ENCODE assay signal across 8 cellular contexts in genomic region chr11:117807482-117808272, GRCh38. TPM values are rescaled to one million over a fixed set of nuclear protein-coding genes. Genes with fewer than 3 reads are reported as not detected.
DNase-seq lines count a peak whose midpoint lies in the region; ATAC-seq and TF ChIP-seq lines count a peak whose summit lies in the region.

No MANE protein-coding gene starts in this region.

- POLR2A ChIA-PET in WTC11 (lab: Charles Lee), result interaction anchor here (1.0 kb wide), 1 partner anchor 10 kb away, joined by 3 read pairs; no protein-coding TSS in a partner anchor

- TF ChIP-seq CTCF in WTC11 (IDR thresholded peaks at IDR 0.05) (peak; percentile 85), cardiac fibroblast (IDR thresholded peaks at IDR 0.05; ENCODE audit: low read depth, low read length) (peak; percentile 87), kidney epithelial cell (IDR thresholded peaks at IDR 0.05; ENCODE audit: insufficient read depth, low read length, poor library complexity, severe bottlenecking) (peak; percentile 72)

- ATAC-seq in WTC11 (peak; percentile 69), HG02970 (IDR thresholded peaks at IDR 0.05; ENCODE audit: low FRiP score, unreplicated experiment) (no peak)

- H3K27ac Mint-ChIP-seq in WTC11, result no peak overlapping the region

- H3K4me3 ChIP-seq in cardiac fibroblast (replicated peaks in 1 of 2; ENCODE audit: low read depth in 2 of 2, low read length in 2 of 2) (no peak overlapping the region), kidney epithelial cell (ENCODE audit: low read depth, low read length) (no peak overlapping the region)

- CTCF ChIA-PET in WTC11 (lab: Charles Lee), result interaction anchor here (0.5 to 4.8 kb wide), 70 partner anchors 9 to 427 kb away, joined by 3 to 122 read pairs (median 4); partner anchors contain the start of genes DSCAML1, FXYD2 and IL10RA

- no peaks in the 10 kb centered on the region for H3K36me3 ChIP-seq in kidney epithelial cell (ENCODE audit: control insufficient read depth, insufficient read depth, low read length)

- H3K4me1 Mint-ChIP-seq in WTC11, result no peaks in the 10 kb centered on the region

- H3K27me3 ChIP-seq in kidney epithelial cell (ENCODE audit: control insufficient read depth, insufficient read depth, low read length), result no peaks in the 10 kb centered on the region

- no peaks in the 10 kb centered on the region for H3K9me3 Mint-ChIP-seq in WTC11

- H3K4me3 Mint-ChIP-seq in WTC11, result no peak overlapping the region

- no peaks in the 10 kb centered on the region for H3K36me3 Mint-ChIP-seq in WTC11

- peak; percentile 58 to 77 for DNase-seq in NCI-H2081 (lab: John Stamatoyannopoulos, UW)
- no peak for DNase-seq in NCI-H2081 treated with DMSO at 0.1 percent for 48 hours (lab: John Stamatoyannopoulos, UW)
- DNase-seq in NCI-H1417 (lab: John Stamatoyannopoulos, UW), result peak; percentile 67 to 87 (median 75)
- DNase-seq in WTC11 (ENCODE audit: low spot score), result peak; percentile 85
- DNase-seq in cardiac fibroblast (ENCODE audit: low read depth in 2 of 2), result peak; percentile 68 to 71
- no peak for DNase-seq in kidney epithelial cell (ENCODE audit: low read depth)
- DNase-seq in stimulated activated CD4-positive, alpha-beta T cell treated with anti-CD3 and anti-CD28 coated beads, Interleukin-2, amount 100 ng/mL, for 24 hours, result peak; percentile 87 to 88

- H3K27me3 Mint-ChIP-seq in WTC11 (ENCODE audit: low read depth), result peaks cover 8% of the 10 kb centered on the region

TF ChIP-seq in WTC11, 78 proteins besides CTCF, POLR2A, EP300 and RAD21:
- TF ChIP-seq, protein P1, sequence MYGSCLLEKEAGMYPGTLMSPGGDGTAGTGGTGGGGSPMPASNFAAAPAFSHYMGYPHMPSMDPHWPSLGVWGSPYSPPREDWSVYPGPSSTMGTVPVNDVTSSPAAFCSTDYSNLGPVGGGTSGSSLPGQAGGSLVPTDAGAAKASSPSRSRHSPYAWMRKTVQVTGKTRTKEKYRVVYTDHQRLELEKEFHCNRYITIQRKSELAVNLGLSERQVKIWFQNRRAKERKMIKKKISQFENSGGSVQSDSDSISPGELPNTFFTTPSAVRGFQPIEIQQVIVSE (CRISPR knock-in tag; IDR thresholded peaks at IDR 0.05; ENCODE audit: borderline replicate concordance), result no peak
- TF ChIP-seq, protein P2, sequence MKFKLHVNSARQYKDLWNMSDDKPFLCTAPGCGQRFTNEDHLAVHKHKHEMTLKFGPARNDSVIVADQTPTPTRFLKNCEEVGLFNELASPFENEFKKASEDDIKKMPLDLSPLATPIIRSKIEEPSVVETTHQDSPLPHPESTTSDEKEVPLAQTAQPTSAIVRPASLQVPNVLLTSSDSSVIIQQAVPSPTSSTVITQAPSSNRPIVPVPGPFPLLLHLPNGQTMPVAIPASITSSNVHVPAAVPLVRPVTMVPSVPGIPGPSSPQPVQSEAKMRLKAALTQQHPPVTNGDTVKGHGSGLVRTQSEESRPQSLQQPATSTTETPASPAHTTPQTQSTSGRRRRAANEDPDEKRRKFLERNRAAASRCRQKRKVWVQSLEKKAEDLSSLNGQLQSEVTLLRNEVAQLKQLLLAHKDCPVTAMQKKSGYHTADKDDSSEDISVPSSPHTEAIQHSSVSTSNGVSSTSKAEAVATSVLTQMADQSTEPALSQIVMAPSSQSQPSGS (CRISPR knock-in tag; IDR thresholded peaks at IDR 0.05; ENCODE audit: borderline replicate concordance, low read depth), result no peak
- no peak for TF ChIP-seq TEAD1 (CRISPR knock-in tag; IDR thresholded peaks at IDR 0.05)
- no peak for TF ChIP-seq ARID4B (CRISPR knock-in tag; IDR thresholded peaks at IDR 0.05; ENCODE audit: borderline replicate concordance)
- no peak for TF ChIP-seq NFE2L1 (CRISPR knock-in tag; IDR thresholded peaks at IDR 0.05)

RNA-seq across cellular contexts. Expression of gene DSCAML1, which starts 10.7 kb away (rescaled TPM):
- 0.25 to 0.90 TPM (median 0.82 TPM) in 3 replicates for total RNA-seq in WTC11 (2021)
- total RNA-seq in kidney epithelial cell, result 0.21 and 3.1 TPM in 2 replicates

RNA-seq across cellular contexts. Expression of gene FXYD2, which starts 16.9 kb away (rescaled TPM):
- total RNA-seq in WTC11 (2021), result 1.4 to 2.1 TPM (median 1.6 TPM) in 3 replicates
- total RNA-seq in kidney epithelial cell, result 5.0 and 7.5 TPM in 2 replicates

Comparison
In these comparisons a context has a peak if more than half of its experiments do, and no peak if none do; other contexts are left out.
1. DNase-seq: peak in NCI-H2081 (2 of 2), NCI-H1417 (3 of 3), WTC11 (single experiment), cardiac fibroblast (2 of 2) and stimulated activated CD4-positive, alpha-beta T cell treated with anti-CD3 and anti-CD28 coated beads, Interleukin-2, amount 100 ng/mL, for 24 hours (2 of 2); none in NCI-H2081 treated with DMSO at 0.1 percent for 48 hours (single experiment) and kidney epithelial cell (single experiment).
2. Peak in every context shown above with its lines, with median percentiles within 50 percentile points of each other: CTCF ChIP-seq.